ENCODE assay signal across 28 cellular contexts in the genomic region with DNA sequence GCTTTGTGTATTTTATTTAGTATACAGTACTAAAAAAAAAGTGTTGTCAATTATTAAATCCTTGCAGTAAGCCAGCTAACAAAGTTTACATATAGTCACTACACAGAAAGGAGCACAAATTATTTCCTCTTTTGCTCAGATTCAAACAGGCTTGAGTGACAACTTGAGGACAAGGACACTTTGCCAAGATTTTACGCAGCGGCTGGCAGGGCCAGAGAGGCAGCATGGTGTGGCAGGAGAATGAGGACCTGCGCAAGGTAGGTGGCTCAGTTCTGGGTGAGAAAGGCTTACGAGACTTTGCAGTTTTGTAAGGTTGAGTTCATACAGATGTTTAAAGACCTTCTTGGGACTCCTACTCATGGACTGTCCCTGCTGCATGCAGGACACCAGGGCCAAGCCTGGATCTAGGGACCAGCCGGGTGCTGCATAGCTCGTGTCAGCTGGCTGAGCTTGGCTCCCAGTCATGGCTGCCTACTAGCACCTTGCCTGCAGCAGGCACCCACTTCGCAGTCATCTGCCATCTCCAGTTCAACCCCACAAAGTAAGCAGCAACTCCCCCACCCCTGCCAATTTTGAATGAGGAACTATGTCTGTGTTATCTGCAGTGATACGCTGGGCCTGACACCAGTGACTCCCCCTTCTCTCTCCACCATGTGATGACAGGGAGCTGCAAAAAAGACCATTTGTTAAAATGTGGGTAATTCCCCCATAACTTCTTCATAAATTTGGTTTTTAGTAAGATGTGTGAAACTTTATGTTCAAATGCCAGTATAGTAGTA. TPM values are rescaled to one million over a fixed set of nuclear protein-coding genes. Genes with fewer than 3 reads are reported as not detected.
DNase-seq lines count a peak whose midpoint lies in the region; ATAC-seq and TF ChIP-seq lines count a peak whose summit lies in the region.
"Had no signal": no experiment of that assay in that cellular context is flagged by ENCODE, and none has a peak within 500 bp of the region (broad histone marks: within the 10 kb centered on the region; RNA-seq: fewer than 3 reads in every experiment).

No MANE protein-coding gene starts in this region.

- H3K4me3 ChIP-seq in coronary artery = no peak overlapping the region
- H3K4me3 ChIP-seq: dorsolateral prefrontal cortex, tibial nerve had no signal

- H3K36me3 Mint-ChIP-seq in stimulated activated naive B cell treated with anti-CD40 and anti-IgM and Interleukin-4, amounts not matched to agents 10 μg/mL and 1 μg/mL and 100 μg/mL, for 72 hours = peaks cover 0 to 3% of the 10 kb centered on the region in 2 donors
- H3K36me3 Mint-ChIP-seq in HFFc6 (ENCODE audit: low read depth) = peaks cover 7% of the 10 kb centered on the region; the same call in 1 of the 2 replicates
- H3K36me3 Mint-ChIP-seq: activated CD4-positive, alpha-beta memory T cell treated with anti-CD3 and anti-CD28 coated beads for 36 hours; CD4-positive, CD25-positive, alpha-beta regulatory T cell; naive thymus-derived CD8-positive, alpha-beta T cell had no signal

- peak; percentile 46 for ATAC-seq in GM19397 (IDR thresholded peaks at IDR 0.05; ENCODE audit: unreplicated experiment)
- peak; percentile 69 to 73 for ATAC-seq in stimulated activated naive B cell treated with anti-CD40 and anti-IgM and Interleukin-4, amounts not matched to agents 10 μg/mL and 1 μg/mL and 100 μg/mL, for 72 hours (replicated peaks)
- no peak for ATAC-seq in GM18870 (IDR thresholded peaks at IDR 0.05; ENCODE audit: unreplicated experiment)
- ATAC-seq in omental fat pad (ENCODE audit: low FRiP score) = no peak
- ATAC-seq: activated naive CD8-positive, alpha-beta T cell treated with anti-CD3 and anti-CD28 coated beads, Interleukin-2, amount 50 U/mL, for 24 hours; left cardiac atrium; naive thymus-derived CD8-positive, alpha-beta T cell; SK-N-SH treated with all-trans-retinoic acid at 6 μM for 48 hours had no signal

- H3K27me3 Mint-ChIP-seq in stimulated activated naive B cell treated with anti-CD40 and anti-IgM and Interleukin-4, amounts not matched to agents 10 μg/mL and 1 μg/mL and 100 μg/mL, for 72 hours = no peaks in the 10 kb centered on the region
- no peaks in the 10 kb centered on the region for H3K27me3 Mint-ChIP-seq in HFFc6 (ENCODE audit: insufficient read depth)
- H3K27me3 Mint-ChIP-seq: activated CD4-positive, alpha-beta memory T cell treated with anti-CD3 and anti-CD28 coated beads for 36 hours; activated naive CD8-positive, alpha-beta T cell treated with anti-CD3 and anti-CD28 coated beads, Interleukin-2, amount 50 U/mL, for 24 hours; CD4-positive, CD25-positive, alpha-beta regulatory T cell; stimulated activated naive CD8-positive, alpha-beta T cell treated with anti-CD3 and anti-CD28 coated beads, Interleukin-15, Interleukin-2, amounts not matched to agents 100 ng/mL and 50 ng/mL, for 24 hours had no signal

- H3K4me1 Mint-ChIP-seq in stimulated activated naive B cell treated with anti-CD40 and anti-IgM and Interleukin-4, amounts not matched to agents 10 μg/mL and 1 μg/mL and 100 μg/mL, for 72 hours = no peaks in the 10 kb centered on the region
- H3K4me1 Mint-ChIP-seq in HFFc6 (ENCODE audit: low read depth) = no peaks in the 10 kb centered on the region
- H3K4me1 Mint-ChIP-seq: activated naive CD8-positive, alpha-beta T cell treated with anti-CD3 and anti-CD28 coated beads, Interleukin-2, amount 50 U/mL, for 24 hours; mesothelial cell of epicardium; naive thymus-derived CD8-positive, alpha-beta T cell had no signal

- H3K9me3 Mint-ChIP-seq in stimulated activated naive B cell treated with anti-CD40 and anti-IgM and Interleukin-4, amounts not matched to agents 10 μg/mL and 1 μg/mL and 100 μg/mL, for 72 hours = peaks cover 4 to 5% of the 10 kb centered on the region in 2 donors
- peaks cover 68% of the 10 kb centered on the region for H3K9me3 Mint-ChIP-seq in HFFc6
- H3K9me3 Mint-ChIP-seq: activated CD4-positive, alpha-beta memory T cell treated with anti-CD3 and anti-CD28 coated beads for 36 hours; stimulated activated naive CD8-positive, alpha-beta T cell treated with anti-CD3 and anti-CD28 coated beads, Interleukin-15, Interleukin-2, amounts not matched to agents 100 ng/mL and 50 ng/mL, for 24 hours had no signal

- no peak for TF ChIP-seq CTCF in coronary artery (IDR thresholded peaks at IDR 0.05)
- TF ChIP-seq CTCF in omental fat pad (IDR thresholded peaks at IDR 0.05) = no peak
- TF ChIP-seq CTCF in HFFc6 (IDR thresholded peaks at IDR 0.05) = no peak

- H3K27ac ChIP-seq in coronary artery = no peak overlapping the region
- H3K27ac ChIP-seq: dorsolateral prefrontal cortex, tibial nerve had no signal

- H3K4me3 Mint-ChIP-seq in stimulated activated naive B cell treated with anti-CD40 and anti-IgM and Interleukin-4, amounts not matched to agents 10 μg/mL and 1 μg/mL and 100 μg/mL, for 72 hours = no peak overlapping the region
- no peak overlapping the region for H3K4me3 Mint-ChIP-seq in HFFc6
- H3K4me3 Mint-ChIP-seq: activated CD4-positive, alpha-beta memory T cell treated with anti-CD3 and anti-CD28 coated beads for 36 hours; activated naive CD8-positive, alpha-beta T cell treated with anti-CD3 and anti-CD28 coated beads, Interleukin-2, amount 50 U/mL, for 24 hours; CD4-positive, CD25-positive, alpha-beta regulatory T cell; mesothelial cell of epicardium; naive thymus-derived CD8-positive, alpha-beta T cell; stimulated activated naive CD8-positive, alpha-beta T cell treated with anti-CD3 and anti-CD28 coated beads, Interleukin-15, Interleukin-2, amounts not matched to agents 100 ng/mL and 50 ng/mL, for 24 hours had no signal

- no peak overlapping the region for H3K27ac Mint-ChIP-seq in stimulated activated naive B cell treated with anti-CD40 and anti-IgM and Interleukin-4, amounts not matched to agents 10 μg/mL and 1 μg/mL and 100 μg/mL, for 72 hours
- no peak overlapping the region for H3K27ac Mint-ChIP-seq in HFFc6
- H3K27ac Mint-ChIP-seq: activated CD4-positive, alpha-beta memory T cell treated with anti-CD3 and anti-CD28 coated beads for 36 hours; activated naive CD8-positive, alpha-beta T cell treated with anti-CD3 and anti-CD28 coated beads, Interleukin-2, amount 50 U/mL, for 24 hours; mesothelial cell of epicardium; stimulated activated naive CD8-positive, alpha-beta T cell treated with anti-CD3 and anti-CD28 coated beads, Interleukin-15, Interleukin-2, amounts not matched to agents 100 ng/mL and 50 ng/mL, for 24 hours had no signal

- DNase-seq in Kasumi-1 (lab: John Stamatoyannopoulos, UW) (peak; percentile 47 to 50), coronary artery (ENCODE audit: low spot score) (peak; percentile 35), omental fat pad (ENCODE audit: low spot score) (no peak), HFFc6 (no peak)
- DNase-seq in stimulated activated naive B cell treated with anti-CD40 and anti-IgM and Interleukin-4, amounts not matched to agents 10 μg/mL and 1 μg/mL and 100 μg/mL, for 72 hours = no peak
- DNase-seq: activated CD4-positive, alpha-beta memory T cell treated with anti-CD3 and anti-CD28 coated beads for 36 hours; activated CD4-positive, CD25-positive, alpha-beta regulatory T cell; activated gamma-delta T cell; activated naive CD8-positive, alpha-beta T cell treated with anti-CD3 and anti-CD28 coated beads, Interleukin-2, amount 50 U/mL, for 24 hours; CD4-positive, CD25-positive, alpha-beta regulatory T cell; dorsolateral prefrontal cortex; left cardiac atrium; naive thymus-derived CD8-positive, alpha-beta T cell; NCI-H1417; NCI-H2107; NCI-H446; NCI-H82; stimulated activated CD4-positive, alpha-beta T cell treated with anti-CD3 and anti-CD28 coated beads, Interleukin-12 subunit alpha, Interleukin-12 subunit beta, amount 100 ng/mL, for 4 hours; stimulated activated CD4-positive, alpha-beta T cell treated with anti-CD3 and anti-CD28 coated beads, Interleukin-4, amount 100 ng/mL, for 24 hours had no signal

RNA-seq across cellular contexts. Expression of a gene that starts 3.7 kb away (rescaled TPM):
- not detected for total RNA-seq in omental fat pad
- not detected for total RNA-seq in HFFc6 (2021; fragmentation: NEBNext Ultra II Directional; extraction: Animal tissue kit (Norgen Biotek cat#: 25700))
- total RNA-seq: activated CD4-positive, alpha-beta memory T cell treated with anti-CD3 and anti-CD28 coated beads for 36 hours; CD4-positive, CD25-positive, alpha-beta regulatory T cell; dorsolateral prefrontal cortex; H4; left cardiac atrium; mesothelial cell of epicardium; naive thymus-derived CD8-positive, alpha-beta T cell; OCI-LY7; osteoblast; tibial nerve had no signal

Comparison
In these comparisons a context has a peak if more than half of its experiments do, and no peak if none do; other contexts are left out.
1. ATAC-seq: peak in GM19397 (single experiment) and stimulated activated naive B cell treated with anti-CD40 and anti-IgM and Interleukin-4, amounts not matched to agents 10 μg/mL and 1 μg/mL and 100 μg/mL, for 72 hours (2 of 2); none in GM18870 (single experiment) and omental fat pad (single experiment).
2. DNase-seq: peak in Kasumi-1 (2 of 2) and coronary artery (single experiment); none in stimulated activated naive B cell treated with anti-CD40 and anti-IgM and Interleukin-4, amounts not matched to agents 10 μg/mL and 1 μg/mL and 100 μg/mL, for 72 hours (single experiment), omental fat pad (single experiment) and HFFc6 (single experiment).